In genomic region chr15:90038639-90039095, GRCh38 we compare ENCODE assay signal across 1 cellular context.
TF ChIP-seq lines count a peak whose summit lies in the region.

No MANE protein-coding gene starts in this region.

TF ChIP-seq in SK-N-SH treated with all-trans-retinoic acid at 6 μM for 48 hours, 23 proteins besides CTCF, POLR2A, EP300 and RAD21 (continued from another document):
- TF ChIP-seq CSRNP3 (CRISPR knock-in tag; IDR thresholded peaks at IDR 0.05) = no peak
